ENCODE assay signal across 20 cellular contexts in the genomic region with DNA sequence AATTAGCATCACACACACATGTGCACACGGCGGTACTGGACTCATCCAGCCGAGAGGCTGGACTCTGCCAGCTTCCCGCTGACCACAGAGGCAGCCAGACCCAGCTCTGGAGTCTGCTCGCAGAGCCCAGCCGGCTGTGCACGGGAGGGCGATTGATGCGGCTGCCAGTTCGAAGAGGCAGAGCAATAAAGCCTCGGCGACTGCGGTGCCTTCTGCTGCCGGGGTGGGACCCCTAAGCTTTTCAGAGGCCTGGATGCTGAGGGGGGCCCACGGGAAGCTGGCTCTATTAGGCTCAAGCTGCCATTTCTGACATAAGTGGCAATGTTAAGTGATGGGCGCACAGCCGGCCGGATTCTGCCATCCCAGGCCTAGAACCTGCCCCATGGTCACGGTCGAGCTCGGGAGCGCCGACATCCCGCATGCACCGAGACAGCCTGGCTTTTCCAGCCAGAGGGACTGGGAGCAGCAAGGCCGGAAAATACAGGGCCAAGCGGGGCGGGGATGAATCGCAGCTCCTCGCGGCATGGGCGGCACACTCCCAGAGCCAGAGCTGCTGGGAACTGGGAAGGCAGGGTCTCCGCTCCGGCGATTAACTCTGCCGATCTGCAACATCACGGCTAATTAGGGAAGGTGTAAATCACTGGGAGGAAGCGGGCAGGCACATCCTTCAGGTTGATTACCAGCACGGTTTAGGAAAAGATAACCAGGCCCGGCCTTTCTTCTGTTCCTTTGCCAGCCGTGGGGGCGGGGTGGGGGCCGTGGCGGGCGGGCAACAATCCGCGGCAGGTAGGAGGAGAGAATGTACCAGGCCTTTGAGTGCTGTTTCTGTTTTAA. TPM values are rescaled to one million over a fixed set of nuclear protein-coding genes. Genes with fewer than 3 reads are reported as not detected.
A peak's percentile ranks its signal among the peaks of the same experiment; 100 is the strongest.
DNase-seq lines count a peak whose midpoint lies in the region; ATAC-seq, FAIRE-seq and TF ChIP-seq lines count a peak whose summit lies in the region.
"Had no signal": no experiment of that assay in that cellular context is flagged by ENCODE, and none has a peak within 500 bp of the region (broad histone marks: within the 10 kb centered on the region; RNA-seq: fewer than 3 reads in every experiment).

No MANE protein-coding gene starts in this region.

- CTCF ChIA-PET in endothelial cell of umbilical vein (lab: Charles Lee) (interaction anchor here (1.2 to 2.0 kb wide), 5 partner anchors 8 to 236 kb away, joined by 3 to 6 read pairs (median 3); no protein-coding TSS in a partner anchor), GM10248 (lab: Yijun Ruan, JAX) (interaction anchor here (0.9 to 2.0 kb wide), 2 partner anchors 138 to 189 kb away, joined by 4 read pairs; a partner anchor contains a TSS)

- H3K27me3 ChIP-seq in right cardiac atrium (ENCODE audit: control insufficient read depth, insufficient read depth) (no peaks in the 10 kb centered on the region), endothelial cell of umbilical vein (ENCODE audit: control insufficient read depth in 2 of 2, insufficient read depth in 2 of 2, low read length in 2 of 2) (no peaks in the 10 kb centered on the region), neuronal stem cell (ENCODE audit: control insufficient read depth in 3 of 3, insufficient read depth in 3 of 3, low read depth in 1 of 3, low read length in 3 of 3) (no peaks in the 10 kb centered on the region)
- H3K27me3 ChIP-seq: right atrium auricular region had no signal

- no peak overlapping the region for H2BK5ac ChIP-seq in neuronal stem cell (ENCODE audit: low read length)

- H3K4me1 ChIP-seq in right cardiac atrium (ENCODE audit: control insufficient read depth, insufficient read depth, low read length) (no peaks in the 10 kb centered on the region), endothelial cell of umbilical vein (ENCODE audit: control insufficient read depth, extremely low read depth, insufficient read depth, low read length) (no peaks in the 10 kb centered on the region), neuronal stem cell (ENCODE audit: control insufficient read depth in 2 of 2, insufficient read depth in 1 of 2, low read depth in 1 of 2, low read length in 2 of 2) (peaks cover 0 to 21% of the 10 kb centered on the region in 2 donors)
- H3K4me1 ChIP-seq: right atrium auricular region had no signal

- ATAC-seq in right cardiac atrium = peak in 1 of 2 donors; percentile 38
- ATAC-seq in HG03432 (IDR thresholded peaks at IDR 0.05; ENCODE audit: unreplicated experiment) = no peak
- ATAC-seq: activated T-helper 17 cell treated with anti-CD3 and anti-CD28 coated beads, Interleukin-2, amount 50 U/mL, for 72 hours; stimulated activated naive CD8-positive, alpha-beta T cell treated with anti-CD3 and anti-CD28 coated beads, Interleukin-15, amount 100 ng/mL, for 72 hours had no signal

- POLR2A ChIA-PET in endothelial cell of umbilical vein (lab: Charles Lee) (interaction anchor here (1.0 kb wide), 1 partner anchor 8 kb away, joined by 3 read pairs; no protein-coding TSS in a partner anchor), GM10248 (lab: Yijun Ruan, JAX) (no interaction called here)

- peak overlapping the region; percentile 64 for H2AK5ac ChIP-seq in neuronal stem cell (ENCODE audit: low read depth, low read length)

- H3K36me3 ChIP-seq in endothelial cell of umbilical vein (ENCODE audit: control insufficient read depth in 2 of 2, extremely low read depth in 1 of 2, insufficient read depth in 2 of 2, low read length in 2 of 2) = peaks cover 0 to 8% of the 10 kb centered on the region in 2 experiments
- H3K36me3 ChIP-seq in neuronal stem cell (replicated peaks in 1 of 2; ENCODE audit: control insufficient read depth in 2 of 2, insufficient read depth in 2 of 2, low read length in 2 of 2) = peaks cover 1 to 48% of the 10 kb centered on the region in 2 donors
- H3K36me3 ChIP-seq: right atrium auricular region had no signal

- no peak overlapping the region for H3K4ac ChIP-seq in neuronal stem cell (ENCODE audit: low read length)

- no peaks in the 10 kb centered on the region for H3K9me3 ChIP-seq in right cardiac atrium (ENCODE audit: control insufficient read depth, low read length)
- no peaks in the 10 kb centered on the region for H3K9me3 ChIP-seq in endothelial cell of umbilical vein (replicated peaks; ENCODE audit: control insufficient read depth, insufficient read depth, low read length)
- no peaks in the 10 kb centered on the region for H3K9me3 ChIP-seq in neuronal stem cell (replicated peaks in 1 of 2; ENCODE audit: control insufficient read depth in 2 of 2, insufficient read depth in 1 of 2, low read depth in 1 of 2, low read length in 2 of 2)
- H3K9me3 ChIP-seq: right atrium auricular region had no signal

- no peaks in the 10 kb centered on the region for H3K79me2 ChIP-seq in endothelial cell of umbilical vein (ENCODE audit: control insufficient read depth, insufficient read depth, low read length)

- H3K4me3 ChIP-seq in right cardiac atrium (ENCODE audit: low read length) (no peak overlapping the region), endothelial cell of umbilical vein (replicated peaks in 1 of 3; ENCODE audit: insufficient read depth in 1 of 3, low read depth in 1 of 3, low read length in 3 of 3) (no peak overlapping the region), neuronal stem cell (ENCODE audit: low read length in 2 of 2) (no peak overlapping the region)
- H3K4me3 ChIP-seq: lung, right atrium auricular region had no signal

- H3K4me2 ChIP-seq in endothelial cell of umbilical vein (ENCODE audit: insufficient read depth, low read length) (peak overlapping the region; percentile 28), neuronal stem cell (ENCODE audit: insufficient read depth, low read length, poor library complexity, severe bottlenecking) (no peak overlapping the region)

- peaks cover 25% of the 10 kb centered on the region for H3K4me1 Mint-ChIP-seq in glutamatergic neuron (ENCODE audit: low read depth, unreplicated experiment)
- H3K4me1 Mint-ChIP-seq: activated T-helper 17 cell treated with anti-CD3 and anti-CD28 coated beads, Interleukin-2, amount 50 U/mL, for 72 hours; CD8-positive, alpha-beta memory T cell; stimulated activated naive CD8-positive, alpha-beta T cell treated with anti-CD3 and anti-CD28 coated beads, Interleukin-15, amount 100 ng/mL, for 72 hours had no signal

- no peaks in the 10 kb centered on the region for H4K20me1 ChIP-seq in endothelial cell of umbilical vein (replicated peaks; ENCODE audit: control insufficient read depth, extremely low read depth, insufficient read depth, low read length)

- no peak overlapping the region for H3K14ac ChIP-seq in neuronal stem cell (ENCODE audit: low read length)

- H3K36me3 Mint-ChIP-seq in glutamatergic neuron (ENCODE audit: unreplicated experiment) = no peaks in the 10 kb centered on the region
- H3K36me3 Mint-ChIP-seq: CD8-positive, alpha-beta memory T cell had no signal

- H2AFZ ChIP-seq in endothelial cell of umbilical vein (ENCODE audit: low read depth, low read length) (no peak overlapping the region), neuronal stem cell (ENCODE audit: low read length) (no peak overlapping the region)

- H3K27ac ChIP-seq in right cardiac atrium (ENCODE audit: low read length) (no peak overlapping the region), endothelial cell of umbilical vein (ENCODE audit: insufficient read depth, low read depth, low read length) (no peak overlapping the region), neuronal stem cell (replicated peaks; ENCODE audit: low read length) (no peak overlapping the region)
- H3K27ac ChIP-seq: right atrium auricular region had no signal

- H4K91ac ChIP-seq in neuronal stem cell (ENCODE audit: low read depth, low read length, poor library complexity) = no peak overlapping the region

- intact Hi-C loops in right cardiac atrium (cut with DNase I) (loop anchor here in 1 of 4 donors (10.0 kb wide), 1 partner anchor 233 kb away; no protein-coding TSS in a partner anchor), cardiac septum (cut with DNase I) (no loop called here), endothelial cell of umbilical vein (cut with micrococcal nuclease) (no loop called here)

- no peak overlapping the region for H3K9ac ChIP-seq in endothelial cell of umbilical vein (replicated peaks; ENCODE audit: extremely low read depth, insufficient read depth, low read length)
- H3K9ac ChIP-seq in neuronal stem cell (ENCODE audit: low read depth, low read length, poor library complexity) = no peak overlapping the region

- H2BK15ac ChIP-seq in neuronal stem cell (ENCODE audit: low read length) = no peak overlapping the region

- FAIRE-seq in endothelial cell of umbilical vein (lab: Jason Lieb, UNC) = no peak
- FAIRE-seq in frontal cortex (lab: Jason Lieb, UNC) = no peak

- 91% methylated on average over 47 of the region's 47 CpGs for WGBS in right cardiac atrium
- WGBS in neuronal stem cell (ENCODE audit: extremely low coverage in 2 of 2, insufficient read length in 2 of 2, insufficient replicate concordance in 1 of 2), 2 donors = no CpG with 5 or more reads among the region's 47 CpGs

- H4K8ac ChIP-seq in neuronal stem cell (ENCODE audit: low read depth, low read length) = no peak overlapping the region

- peaks cover 12% of the 10 kb centered on the region for H3K9me3 Mint-ChIP-seq in glutamatergic neuron (ENCODE audit: unreplicated experiment)
- H3K9me3 Mint-ChIP-seq: activated T-helper 17 cell treated with anti-CD3 and anti-CD28 coated beads, Interleukin-2, amount 50 U/mL, for 72 hours; CD8-positive, alpha-beta memory T cell; nephron; stimulated activated naive CD8-positive, alpha-beta T cell treated with anti-CD3 and anti-CD28 coated beads, Interleukin-15, amount 100 ng/mL, for 72 hours had no signal

- no peaks in the 10 kb centered on the region for H3K9me1 ChIP-seq in endothelial cell of umbilical vein (replicated peaks; ENCODE audit: control insufficient read depth, extremely low read depth, insufficient read depth, low read length)

- H3K79me1 ChIP-seq in neuronal stem cell (ENCODE audit: low read depth, low read length) = peaks cover 5% of the 10 kb centered on the region

- H3K27me3 Mint-ChIP-seq in glutamatergic neuron (ENCODE audit: unreplicated experiment) = peaks cover 10% of the 10 kb centered on the region
- H3K27me3 Mint-ChIP-seq: activated T-helper 17 cell treated with anti-CD3 and anti-CD28 coated beads, Interleukin-2, amount 50 U/mL, for 72 hours; stimulated activated naive CD8-positive, alpha-beta T cell treated with anti-CD3 and anti-CD28 coated beads, Interleukin-15, amount 100 ng/mL, for 72 hours had no signal

- no peak overlapping the region for H3K27ac Mint-ChIP-seq in glutamatergic neuron (ENCODE audit: unreplicated experiment)
- H3K27ac Mint-ChIP-seq: activated T-helper 17 cell treated with anti-CD3 and anti-CD28 coated beads, Interleukin-2, amount 50 U/mL, for 72 hours; stimulated activated naive CD8-positive, alpha-beta T cell treated with anti-CD3 and anti-CD28 coated beads, Interleukin-15, amount 100 ng/mL, for 72 hours had no signal

- no peak for TF ChIP-seq POLR2A in endothelial cell of umbilical vein (IDR thresholded peaks at IDR 0.05; ENCODE audit: low read depth, low read length)

- no TSS peak for BruUV-seq in endothelial cell of umbilical vein (replicated peaks; lab: Mats Ljungman, UMichigan)

- H3K4me3 Mint-ChIP-seq in glutamatergic neuron (ENCODE audit: unreplicated experiment) = no peak overlapping the region
- H3K4me3 Mint-ChIP-seq: activated T-helper 17 cell treated with anti-CD3 and anti-CD28 coated beads, Interleukin-2, amount 50 U/mL, for 72 hours; CD8-positive, alpha-beta memory T cell; nephron; stimulated activated naive CD8-positive, alpha-beta T cell treated with anti-CD3 and anti-CD28 coated beads, Interleukin-15, amount 100 ng/mL, for 72 hours had no signal

- peak overlapping the region; percentile 65 for H3K18ac ChIP-seq in neuronal stem cell (ENCODE audit: low read length)

- peak overlapping the region; percentile 1 for H3K23ac ChIP-seq in neuronal stem cell (ENCODE audit: low read depth, low read length, poor library complexity)

- dilution Hi-C loops in endothelial cell of umbilical vein (cut with MboI; ENCODE audit: extremely low pct_ligation_motif_present, low sequenced_read_pairs) = no loop called here

- H2BK12ac ChIP-seq in neuronal stem cell (ENCODE audit: low read length) = no peak overlapping the region

- TF ChIP-seq CTCF in endothelial cell of umbilical vein (IDR thresholded peaks at IDR 0.05; ENCODE audit: extremely low read depth in 1 of 2, insufficient read depth in 1 of 2, low read depth in 1 of 2, low read length in 2 of 2) (no peak), glutamatergic neuron (IDR thresholded peaks at IDR 0.05; ENCODE audit: partially characterized antibody, unreplicated experiment) (no peak), GM10248 (IDR thresholded peaks at IDR 0.05; ENCODE audit: control extremely low read depth, extremely low read depth, low read depth, missing control alignments) (no peak)

- DNase-seq in right cardiac atrium (peak in 2 of 3 donors; percentile 55 to 59), cardiac septum (ENCODE audit: low spot score) (no peak), endothelial cell of umbilical vein (ENCODE audit: low read depth, low spot score) (no peak), neuronal stem cell (ENCODE audit: low spot score) (no peak), glutamatergic neuron (no peak), GM10248 (ENCODE audit: extremely low spot score) (no peak), frontal cortex (ENCODE audit: low spot score in 2 of 2) (no peak)
- DNase-seq: ACHN; EL; NCI-H1417 treated with DMSO at 0.1 percent for 48 hours; NCI-H2227 treated with DMSO at 0.1 percent for 48 hours; RPMI8226; stimulated activated naive CD8-positive, alpha-beta T cell treated with anti-CD3 and anti-CD28 coated beads, Interleukin-15, amount 100 ng/mL, for 72 hours had no signal

- no peak overlapping the region for H2BK120ac ChIP-seq in neuronal stem cell (ENCODE audit: low read depth, low read length)

RNA-seq across cellular contexts. Expression of a gene that starts 57.7 kb away (rescaled TPM):
- total RNA-seq in right cardiac atrium = 10 to 100 TPM; 18.5 to 27.8 (median 22.1) TPM
- polyA plus RNA-seq in right cardiac atrium = 9.9 TPM
- total RNA-seq in cardiac septum = 17.1 TPM
- 48.6 and 50.9 TPM in 2 replicates for total RNA-seq in endothelial cell of umbilical vein
- polyA plus RNA-seq in endothelial cell of umbilical vein = 11.8 and 12.9 TPM in 2 replicates
- 17.0 and 18.8 TPM in 2 replicates for polyA plus RNA-seq in endothelial cell of umbilical vein (2011; cell fraction: cytosol; rRNA removed)
- 27.8 and 33.2 TPM in 2 replicates for polyA plus RNA-seq in endothelial cell of umbilical vein (2011; cell fraction: nucleus; rRNA removed)
- polyA plus RNA-seq in endothelial cell of umbilical vein (2012) = 42.3 and 56.7 TPM in 2 replicates
- 39.8 and 45.3 TPM in 2 replicates for polyA minus RNA-seq in endothelial cell of umbilical vein
- 3.7 TPM for polyA minus RNA-seq in endothelial cell of umbilical vein (2011; cell fraction: cytosol; rRNA and poly(A)+ RNA removed)
- polyA minus RNA-seq in endothelial cell of umbilical vein (2011; cell fraction: nucleus; rRNA and poly(A)+ RNA removed) = 20.3 and 27.9 TPM in 2 replicates
- polyA plus RNA-seq in neuronal stem cell (2013, experiment 1 of 2) = 23.3 TPM
- polyA plus RNA-seq in neuronal stem cell (2013, experiment 2 of 2) = 22.9 TPM
- total RNA-seq in glutamatergic neuron (ENCODE audit: unreplicated experiment) = 197 TPM
- total RNA-seq in frontal cortex = 16.3 TPM

RNA-seq across cellular contexts. Expression of a gene that starts 58.5 kb away (rescaled TPM):
- 1 to 10 TPM; 6.9 to 10.0 (median 7.9) TPM for total RNA-seq in right cardiac atrium
- polyA plus RNA-seq in right cardiac atrium = 4.9 TPM
- total RNA-seq in cardiac septum = 9.0 TPM
- total RNA-seq in endothelial cell of umbilical vein = 4.1 and 5.5 TPM in 2 replicates
- 1.1 and 1.4 TPM in 2 replicates for polyA plus RNA-seq in endothelial cell of umbilical vein
- 1.0 and 1.2 TPM in 2 replicates for polyA plus RNA-seq in endothelial cell of umbilical vein (2011; cell fraction: cytosol; rRNA removed)
- 8.6 and 9.7 TPM in 2 replicates for polyA plus RNA-seq in endothelial cell of umbilical vein (2011; cell fraction: nucleus; rRNA removed)
- polyA plus RNA-seq in endothelial cell of umbilical vein (2012) = 2.0 and 2.3 TPM in 2 replicates
- 0.42 and 2.1 TPM in 2 replicates for polyA minus RNA-seq in endothelial cell of umbilical vein
- 1.3 TPM for polyA minus RNA-seq in endothelial cell of umbilical vein (2011; cell fraction: cytosol; rRNA and poly(A)+ RNA removed)
- polyA minus RNA-seq in endothelial cell of umbilical vein (2011; cell fraction: nucleus; rRNA and poly(A)+ RNA removed) = 2.7 and 4.1 TPM in 2 replicates
- polyA plus RNA-seq in neuronal stem cell (2013, experiment 1 of 2) = 5.8 TPM
- polyA plus RNA-seq in neuronal stem cell (2013, experiment 2 of 2) = 6.3 TPM
- total RNA-seq in glutamatergic neuron (ENCODE audit: unreplicated experiment) = 25.3 TPM
- total RNA-seq in frontal cortex = 6.5 TPM
- total RNA-seq: T-helper 1 cell treated with Interleukin-12 subunit alpha and Interleukin-12 subunit beta and Interleukin-4 antibody, amounts not matched to agents 30 ng/mL and 1 ng/mL, for 36 hours had no signal
- polyA plus RNA-seq: CD8-positive, alpha-beta memory T cell had no signal

Comparison
In these comparisons a context has a peak if more than half of its experiments do, and no peak if none do; other contexts are left out.
1. DNase-seq: peak in right cardiac atrium (2 of 3); none in cardiac septum (single experiment), endothelial cell of umbilical vein (single experiment), neuronal stem cell (single experiment), glutamatergic neuron (single experiment), GM10248 (single experiment) and frontal cortex (0 of 2).